14 cellular contexts compared by ENCODE assay signal in the genomic region with DNA sequence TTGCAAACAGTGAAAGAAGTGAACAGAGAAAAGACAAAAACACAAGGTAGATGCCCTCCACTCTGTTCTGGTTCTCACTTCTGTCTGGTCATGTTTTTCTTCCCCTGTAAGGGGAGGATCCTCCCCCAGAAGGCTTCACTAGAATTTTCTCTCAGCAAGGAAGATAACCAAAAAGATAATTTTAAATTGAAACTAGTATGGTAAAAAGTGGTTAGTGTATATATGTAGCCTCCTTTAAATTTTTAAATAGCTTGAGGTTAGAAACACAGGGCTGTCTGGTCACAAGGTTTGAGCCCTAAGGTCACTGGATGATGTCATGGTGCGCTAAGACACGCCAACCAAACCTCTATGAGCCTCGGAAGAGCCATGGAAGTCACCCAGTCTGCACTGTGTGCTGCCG. TPM values are rescaled to one million over a fixed set of nuclear protein-coding genes. Genes with fewer than 3 reads are reported as not detected.
DNase-seq lines count a peak whose midpoint lies in the region; ATAC-seq and TF ChIP-seq lines count a peak whose summit lies in the region.
"Had no signal": no experiment of that assay in that cellular context is flagged by ENCODE, and none has a peak within 500 bp of the region (broad histone marks: within the 10 kb centered on the region; RNA-seq: fewer than 3 reads in every experiment).

No MANE protein-coding gene starts in this region.

- H3K27ac Mint-ChIP-seq in WTC11 = peak overlapping the region; percentile 23
- no peak overlapping the region for H3K27ac Mint-ChIP-seq in neural progenitor cell
- H3K27ac Mint-ChIP-seq: activated CD4-positive, alpha-beta memory T cell treated with anti-CD3 and anti-CD28 coated beads for 36 hours had no signal

- no peaks in the 10 kb centered on the region for H3K4me1 ChIP-seq in neural progenitor cell
- H3K4me1 ChIP-seq: breast epithelium, gastroesophageal sphincter had no signal

- H3K27me3 Mint-ChIP-seq in WTC11 (ENCODE audit: low read depth) = no peaks in the 10 kb centered on the region; the same call in 1 of the 2 replicates
- peaks cover 4% of the 10 kb centered on the region for H3K27me3 Mint-ChIP-seq in neural progenitor cell (ENCODE audit: insufficient read depth, low read depth)
- H3K27me3 Mint-ChIP-seq: activated CD4-positive, alpha-beta memory T cell treated with anti-CD3 and anti-CD28 coated beads for 36 hours had no signal

- in situ Hi-C loops in GM13977 (cut with MboI; ENCODE audit: low pct_unique_long_range_greater_than_20kb, low sequenced_read_pairs, unreplicated experiment) = loop anchor here (10.0 kb wide), 1 partner anchor 161 kb away; no protein-coding TSS in a partner anchor

- no peaks in the 10 kb centered on the region for H3F3A ChIP-seq in neural progenitor cell (ENCODE audit: low read depth)

- H3K36me3 ChIP-seq in neural progenitor cell = peaks cover 5% of the 10 kb centered on the region
- H3K36me3 ChIP-seq: breast epithelium had no signal

- H3K4me3 ChIP-seq in neural progenitor cell = no peak overlapping the region
- H3K4me3 ChIP-seq: breast epithelium, gastroesophageal sphincter, upper lobe of right lung had no signal

- H3K4me3 Mint-ChIP-seq in WTC11 (no peak overlapping the region), neural progenitor cell (no peak overlapping the region)
- H3K4me3 Mint-ChIP-seq: activated CD4-positive, alpha-beta memory T cell treated with anti-CD3 and anti-CD28 coated beads for 36 hours had no signal

- DNase-seq in GM13977 (ENCODE audit: low spot score) = peak; percentile 78
- no peak for DNase-seq in WTC11 (ENCODE audit: low spot score)
- no peak for DNase-seq in HuH-7 (ENCODE audit: low spot score)
- DNase-seq in neural progenitor cell (ENCODE audit: low spot score) = no peak
- DNase-seq in SHP77 (lab: John Stamatoyannopoulos, UW) = no peak
- DNase-seq in stimulated activated CD4-positive, alpha-beta T cell treated with anti-CD3 and anti-CD28 coated beads, Interleukin-4, amount 100 ng/mL, for 1 hour = no peak
- DNase-seq: activated CD4-positive, alpha-beta memory T cell treated with anti-CD3 and anti-CD28 coated beads for 36 hours; midbrain; NCI-H1417 treated with DMSO at 0.1 percent for 48 hours; upper lobe of right lung had no signal

- no peak for TF ChIP-seq CTCF in GM13977 (IDR thresholded peaks at IDR 0.05; ENCODE audit: extremely low read depth, insufficient read depth, missing control alignments)
- TF ChIP-seq CTCF in WTC11 (IDR thresholded peaks at IDR 0.05) = no peak
- no peak for TF ChIP-seq CTCF in neural progenitor cell (IDR thresholded peaks at IDR 0.05)

- H3K79me2 ChIP-seq in neural progenitor cell (ENCODE audit: low read depth) = no peaks in the 10 kb centered on the region

- CTCF ChIA-PET in WTC11 (lab: Charles Lee) = interaction anchor here (2.0 kb wide), 1 partner anchor 15 kb away, joined by 7 read pairs; no protein-coding TSS in a partner anchor

- peak; percentile 52 for ATAC-seq in GM19455 (IDR thresholded peaks at IDR 0.05; ENCODE audit: unreplicated experiment)
- ATAC-seq in HG02884 (IDR thresholded peaks at IDR 0.05; ENCODE audit: unreplicated experiment) = peak; percentile 44
- no peak for ATAC-seq in WTC11
- ATAC-seq: gastroesophageal sphincter, upper lobe of right lung had no signal

- POLR2A ChIA-PET in WTC11 (lab: Charles Lee) = no interaction called here

- H3K36me3 Mint-ChIP-seq in WTC11 (peaks cover 35% of the 10 kb centered on the region), neural progenitor cell (peaks cover 22% of the 10 kb centered on the region)

- H3K4me1 Mint-ChIP-seq in WTC11 = peaks cover 36% of the 10 kb centered on the region
- peaks cover 2% of the 10 kb centered on the region for H3K4me1 Mint-ChIP-seq in neural progenitor cell

- H3K27ac ChIP-seq in neural progenitor cell = no peak overlapping the region
- H3K27ac ChIP-seq: breast epithelium, gastroesophageal sphincter, upper lobe of right lung had no signal

- no peak overlapping the region for H2AFZ ChIP-seq in neural progenitor cell (replicated peaks)

- no peaks in the 10 kb centered on the region for H4K20me1 ChIP-seq in neural progenitor cell (ENCODE audit: low read depth)

- no peaks in the 10 kb centered on the region for H3K27me3 ChIP-seq in neural progenitor cell
- H3K27me3 ChIP-seq: breast epithelium, gastroesophageal sphincter, upper lobe of right lung had no signal

- peaks cover 7% of the 10 kb centered on the region for H3K9me3 Mint-ChIP-seq in WTC11
- peaks cover 9% of the 10 kb centered on the region for H3K9me3 Mint-ChIP-seq in neural progenitor cell
- H3K9me3 Mint-ChIP-seq: activated CD4-positive, alpha-beta memory T cell treated with anti-CD3 and anti-CD28 coated beads for 36 hours had no signal

- H3K9me3 ChIP-seq in neural progenitor cell (ENCODE audit: low read depth) = no peaks in the 10 kb centered on the region
- H3K9me3 ChIP-seq: breast epithelium, gastroesophageal sphincter, upper lobe of right lung had no signal

- no peak overlapping the region for H3K9ac ChIP-seq in neural progenitor cell

- H3K4me2 ChIP-seq in neural progenitor cell = no peak overlapping the region

TF ChIP-seq in WTC11, 78 proteins besides CTCF, POLR2A, EP300 and RAD21 (continues in another document):
- TF ChIP-seq, protein P1, sequence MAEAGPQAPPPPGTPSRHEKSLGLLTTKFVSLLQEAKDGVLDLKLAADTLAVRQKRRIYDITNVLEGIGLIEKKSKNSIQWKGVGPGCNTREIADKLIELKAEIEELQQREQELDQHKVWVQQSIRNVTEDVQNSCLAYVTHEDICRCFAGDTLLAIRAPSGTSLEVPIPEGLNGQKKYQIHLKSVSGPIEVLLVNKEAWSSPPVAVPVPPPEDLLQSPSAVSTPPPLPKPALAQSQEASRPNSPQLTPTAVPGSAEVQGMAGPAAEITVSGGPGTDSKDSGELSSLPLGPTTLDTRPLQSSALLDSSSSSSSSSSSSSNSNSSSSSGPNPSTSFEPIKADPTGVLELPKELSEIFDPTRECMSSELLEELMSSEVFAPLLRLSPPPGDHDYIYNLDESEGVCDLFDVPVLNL (CRISPR knock-in tag; IDR thresholded peaks at IDR 0.05; ENCODE audit: borderline replicate concordance, low read depth) = no peak
- TF ChIP-seq TEAD4 (CRISPR knock-in tag; IDR thresholded peaks at IDR 0.05) = no peak
- TF ChIP-seq, protein P2, sequence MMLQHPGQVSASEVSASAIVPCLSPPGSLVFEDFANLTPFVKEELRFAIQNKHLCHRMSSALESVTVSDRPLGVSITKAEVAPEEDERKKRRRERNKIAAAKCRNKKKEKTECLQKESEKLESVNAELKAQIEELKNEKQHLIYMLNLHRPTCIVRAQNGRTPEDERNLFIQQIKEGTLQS (CRISPR knock-in tag; conservative IDR thresholded peaks at IDR 0.05) = no peak
- TF ChIP-seq IRF2 (CRISPR knock-in tag; IDR thresholded peaks at IDR 0.05; ENCODE audit: borderline replicate concordance, low read depth) = no peak
- no peak for TF ChIP-seq JAZF1 (CRISPR knock-in tag; IDR thresholded peaks at IDR 0.05)
- TF ChIP-seq, protein P3, sequence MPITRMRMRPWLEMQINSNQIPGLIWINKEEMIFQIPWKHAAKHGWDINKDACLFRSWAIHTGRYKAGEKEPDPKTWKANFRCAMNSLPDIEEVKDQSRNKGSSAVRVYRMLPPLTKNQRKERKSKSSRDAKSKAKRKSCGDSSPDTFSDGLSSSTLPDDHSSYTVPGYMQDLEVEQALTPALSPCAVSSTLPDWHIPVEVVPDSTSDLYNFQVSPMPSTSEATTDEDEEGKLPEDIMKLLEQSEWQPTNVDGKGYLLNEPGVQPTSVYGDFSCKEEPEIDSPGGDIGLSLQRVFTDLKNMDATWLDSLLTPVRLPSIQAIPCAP (CRISPR knock-in tag; IDR thresholded peaks at IDR 0.05) = no peak
- TF ChIP-seq, protein P4, sequence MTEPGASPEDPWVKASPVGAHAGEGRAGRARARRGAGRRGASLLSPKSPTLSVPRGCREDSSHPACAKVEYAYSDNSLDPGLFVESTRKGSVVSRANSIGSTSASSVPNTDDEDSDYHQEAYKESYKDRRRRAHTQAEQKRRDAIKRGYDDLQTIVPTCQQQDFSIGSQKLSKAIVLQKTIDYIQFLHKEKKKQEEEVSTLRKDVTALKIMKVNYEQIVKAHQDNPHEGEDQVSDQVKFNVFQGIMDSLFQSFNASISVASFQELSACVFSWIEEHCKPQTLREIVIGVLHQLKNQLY (CRISPR knock-in tag; IDR thresholded peaks at IDR 0.05) = no peak
- TF ChIP-seq, protein P5, sequence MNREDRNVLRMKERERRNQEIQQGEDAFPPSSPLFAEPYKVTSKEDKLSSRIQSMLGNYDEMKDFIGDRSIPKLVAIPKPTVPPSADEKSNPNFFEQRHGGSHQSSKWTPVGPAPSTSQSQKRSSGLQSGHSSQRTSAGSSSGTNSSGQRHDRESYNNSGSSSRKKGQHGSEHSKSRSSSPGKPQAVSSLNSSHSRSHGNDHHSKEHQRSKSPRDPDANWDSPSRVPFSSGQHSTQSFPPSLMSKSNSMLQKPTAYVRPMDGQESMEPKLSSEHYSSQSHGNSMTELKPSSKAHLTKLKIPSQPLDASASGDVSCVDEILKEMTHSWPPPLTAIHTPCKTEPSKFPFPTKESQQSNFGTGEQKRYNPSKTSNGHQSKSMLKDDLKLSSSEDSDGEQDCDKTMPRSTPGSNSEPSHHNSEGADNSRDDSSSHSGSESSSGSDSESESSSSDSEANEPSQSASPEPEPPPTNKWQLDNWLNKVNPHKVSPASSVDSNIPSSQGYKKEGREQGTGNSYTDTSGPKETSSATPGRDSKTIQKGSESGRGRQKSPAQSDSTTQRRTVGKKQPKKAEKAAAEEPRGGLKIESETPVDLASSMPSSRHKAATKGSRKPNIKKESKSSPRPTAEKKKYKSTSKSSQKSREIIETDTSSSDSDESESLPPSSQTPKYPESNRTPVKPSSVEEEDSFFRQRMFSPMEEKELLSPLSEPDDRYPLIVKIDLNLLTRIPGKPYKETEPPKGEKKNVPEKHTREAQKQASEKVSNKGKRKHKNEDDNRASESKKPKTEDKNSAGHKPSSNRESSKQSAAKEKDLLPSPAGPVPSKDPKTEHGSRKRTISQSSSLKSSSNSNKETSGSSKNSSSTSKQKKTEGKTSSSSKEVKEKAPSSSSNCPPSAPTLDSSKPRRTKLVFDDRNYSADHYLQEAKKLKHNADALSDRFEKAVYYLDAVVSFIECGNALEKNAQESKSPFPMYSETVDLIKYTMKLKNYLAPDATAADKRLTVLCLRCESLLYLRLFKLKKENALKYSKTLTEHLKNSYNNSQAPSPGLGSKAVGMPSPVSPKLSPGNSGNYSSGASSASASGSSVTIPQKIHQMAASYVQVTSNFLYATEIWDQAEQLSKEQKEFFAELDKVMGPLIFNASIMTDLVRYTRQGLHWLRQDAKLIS (CRISPR knock-in tag; IDR thresholded peaks at IDR 0.05; ENCODE audit: borderline replicate concordance) = no peak
- no peak for TF ChIP-seq HMGA2 (CRISPR knock-in tag; IDR thresholded peaks at IDR 0.05)
- no peak for TF ChIP-seq RORB (CRISPR knock-in tag; IDR thresholded peaks at IDR 0.05)

RNA-seq across cellular contexts. Expression of a gene that starts 5.6 kb away (rescaled TPM):
- total RNA-seq in WTC11 (2021) (0.07 to 0.16 TPM (median 0.09 TPM) in 3 replicates), neural progenitor cell (ENCODE audit: low replicate concordance) (0.07 and 0.09 TPM in 2 replicates)

RNA-seq across cellular contexts. Expression of a gene that starts 25.6 kb away (rescaled TPM):
- 31.1 to 33.4 TPM (median 32.7 TPM) in 3 replicates for total RNA-seq in WTC11 (2021)
- 31.2 and 48.7 TPM in 2 replicates for total RNA-seq in neural progenitor cell (ENCODE audit: low replicate concordance)
